1 cellular context compared by ENCODE assay signal in genomic region chr14:73728106-73729014, GRCh38.
TF ChIP-seq lines count a peak whose summit lies in the region.

No MANE protein-coding gene starts in this region.

TF ChIP-seq in Ishikawa, 13 proteins besides CTCF, POLR2A, EP300 and RAD21 (continued from another document):
- TF ChIP-seq, protein P1, sequence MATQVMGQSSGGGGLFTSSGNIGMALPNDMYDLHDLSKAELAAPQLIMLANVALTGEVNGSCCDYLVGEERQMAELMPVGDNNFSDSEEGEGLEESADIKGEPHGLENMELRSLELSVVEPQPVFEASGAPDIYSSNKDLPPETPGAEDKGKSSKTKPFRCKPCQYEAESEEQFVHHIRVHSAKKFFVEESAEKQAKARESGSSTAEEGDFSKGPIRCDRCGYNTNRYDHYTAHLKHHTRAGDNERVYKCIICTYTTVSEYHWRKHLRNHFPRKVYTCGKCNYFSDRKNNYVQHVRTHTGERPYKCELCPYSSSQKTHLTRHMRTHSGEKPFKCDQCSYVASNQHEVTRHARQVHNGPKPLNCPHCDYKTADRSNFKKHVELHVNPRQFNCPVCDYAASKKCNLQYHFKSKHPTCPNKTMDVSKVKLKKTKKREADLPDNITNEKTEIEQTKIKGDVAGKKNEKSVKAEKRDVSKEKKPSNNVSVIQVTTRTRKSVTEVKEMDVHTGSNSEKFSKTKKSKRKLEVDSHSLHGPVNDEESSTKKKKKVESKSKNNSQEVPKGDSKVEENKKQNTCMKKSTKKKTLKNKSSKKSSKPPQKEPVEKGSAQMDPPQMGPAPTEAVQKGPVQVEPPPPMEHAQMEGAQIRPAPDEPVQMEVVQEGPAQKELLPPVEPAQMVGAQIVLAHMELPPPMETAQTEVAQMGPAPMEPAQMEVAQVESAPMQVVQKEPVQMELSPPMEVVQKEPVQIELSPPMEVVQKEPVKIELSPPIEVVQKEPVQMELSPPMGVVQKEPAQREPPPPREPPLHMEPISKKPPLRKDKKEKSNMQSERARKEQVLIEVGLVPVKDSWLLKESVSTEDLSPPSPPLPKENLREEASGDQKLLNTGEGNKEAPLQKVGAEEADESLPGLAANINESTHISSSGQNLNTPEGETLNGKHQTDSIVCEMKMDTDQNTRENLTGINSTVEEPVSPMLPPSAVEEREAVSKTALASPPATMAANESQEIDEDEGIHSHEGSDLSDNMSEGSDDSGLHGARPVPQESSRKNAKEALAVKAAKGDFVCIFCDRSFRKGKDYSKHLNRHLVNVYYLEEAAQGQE (IDR thresholded peaks at IDR 0.05; ENCODE audit: low read depth) = no peak
- TF ChIP-seq CEBPB (IDR thresholded peaks at IDR 0.05) (no peak), TAF1 (IDR thresholded peaks at IDR 0.05; ENCODE audit: low read depth) (no peak), TEAD4 (IDR thresholded peaks at IDR 0.05) (no peak), YY1 (IDR thresholded peaks at IDR 0.05; ENCODE audit: low read depth) (no peak), TCF12 (IDR thresholded peaks at IDR 0.05; ENCODE audit: low read depth) (no peak), USF1 (IDR thresholded peaks at IDR 0.05) (no peak)
TF ChIP-seq in Ishikawa: peak in this region for 0.
